ENCODE assay signal across 8 cellular contexts in the genomic region with DNA sequence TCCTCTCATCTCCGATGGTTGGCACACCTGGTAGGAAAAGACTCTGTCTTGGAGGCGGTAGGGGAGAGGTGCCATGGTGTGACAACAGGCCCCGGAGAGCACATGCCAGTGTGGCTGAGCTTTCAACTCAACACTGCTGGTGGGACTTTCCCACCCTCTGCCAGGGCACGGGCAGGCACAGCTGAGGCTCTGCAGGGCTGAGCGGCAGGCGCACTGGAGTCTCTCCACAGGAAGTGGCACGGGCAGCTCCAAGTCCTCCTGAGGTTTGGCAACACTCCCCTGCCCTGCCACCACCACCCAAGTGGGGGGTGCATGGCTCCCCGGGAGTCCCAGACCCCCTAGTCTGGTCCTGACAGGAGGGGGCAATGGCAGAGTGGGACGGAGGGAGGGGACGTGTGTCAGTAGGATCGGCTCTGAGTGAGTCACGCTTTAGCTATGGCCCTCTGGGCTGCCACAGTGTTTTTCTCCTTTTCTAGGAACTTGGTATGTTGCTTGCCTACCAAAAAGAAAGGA. TPM values are rescaled to one million over a fixed set of nuclear protein-coding genes. Genes with fewer than 3 reads are reported as not detected.
DNase-seq lines count a peak whose midpoint lies in the region; ATAC-seq and TF ChIP-seq lines count a peak whose summit lies in the region.

No MANE protein-coding gene starts in this region.

- CTCF ChIA-PET in CD4-positive, alpha-beta memory T cell (lab: Charles Lee; ENCODE audit: partially characterized antibody): interaction anchor here (0.6 to 15.0 kb wide), 8 partner anchors 8 to 109 kb away, joined by 3 to 107 read pairs (median 5); partner anchors contain the start of gene LSM10

- WGBS in suprapubic skin: 15% methylated on average over 7 of the region's 12 CpGs

- TF ChIP-seq POLR2A in suprapubic skin (IDR thresholded peaks at IDR 0.05): no peak

- POLR2A ChIA-PET in CD4-positive, alpha-beta memory T cell (lab: Charles Lee; ENCODE audit: partially characterized antibody): interaction anchor here (0.7 to 8.7 kb wide), 7 partner anchors 8 to 1509 kb away, joined by 3 to 73 read pairs (median 5); partner anchors contain the start of genes LSM10 and STK40

- intact Hi-C loops in CD4-positive, alpha-beta memory T cell (cut with micrococcal nuclease): loop anchor here (1.0 to 2.0 kb wide), 2 partner anchors 18 to 36 kb away; no protein-coding TSS in a partner anchor

- ATAC-seq in HG02852 (IDR thresholded peaks at IDR 0.05; ENCODE audit: unreplicated experiment) (no peak), GM21529 (IDR thresholded peaks at IDR 0.05; ENCODE audit: unreplicated experiment) (no peak)

- TF ChIP-seq EP300 in suprapubic skin (IDR thresholded peaks at IDR 0.05): no peak

- no peak overlapping the region for H3K4me3 ChIP-seq in CD4-positive, alpha-beta memory T cell (ENCODE audit: low read length in 2 of 2)
- H3K4me3 ChIP-seq in suprapubic skin: peak overlapping the region; percentile 15

- peaks cover 10 to 37% (median 22%) of the 10 kb centered on the region in 4 donors for H3K4me1 Mint-ChIP-seq in CD4-positive, alpha-beta memory T cell
- H3K4me1 Mint-ChIP-seq in brain: peaks cover 30% of the 10 kb centered on the region

- no peaks in the 10 kb centered on the region for H3K27me3 Mint-ChIP-seq in CD4-positive, alpha-beta memory T cell
- no peaks in the 10 kb centered on the region for H3K27me3 Mint-ChIP-seq in brain

- TF ChIP-seq CTCF in brain (conservative IDR thresholded peaks at IDR 0.05) (no peak), suprapubic skin (IDR thresholded peaks at IDR 0.05) (no peak)

- H3K27me3 ChIP-seq in CD4-positive, alpha-beta memory T cell (ENCODE audit: insufficient read depth, low read length): no peaks in the 10 kb centered on the region
- no peaks in the 10 kb centered on the region for H3K27me3 ChIP-seq in suprapubic skin

- no peaks in the 10 kb centered on the region for H3K9me3 ChIP-seq in CD4-positive, alpha-beta memory T cell (ENCODE audit: control insufficient read depth in 1 of 2, low read length in 2 of 2)
- H3K9me3 ChIP-seq in suprapubic skin: no peaks in the 10 kb centered on the region

- peaks cover 26 to 65% of the 10 kb centered on the region in 2 donors for H3K36me3 Mint-ChIP-seq in CD4-positive, alpha-beta memory T cell
- H3K36me3 Mint-ChIP-seq in brain: peaks cover 45% of the 10 kb centered on the region

- H3K9me3 Mint-ChIP-seq in CD4-positive, alpha-beta memory T cell: no peaks in the 10 kb centered on the region
- no peaks in the 10 kb centered on the region for H3K9me3 Mint-ChIP-seq in brain

- H3K27ac Mint-ChIP-seq in CD4-positive, alpha-beta memory T cell: peak overlapping the region; percentile 66 to 91 (median 83)
- peak overlapping the region; percentile 67 to 98 (median 95) for H3K27ac Mint-ChIP-seq in brain

- DNase-seq in CD4-positive, alpha-beta memory T cell: peak; percentile 42 to 82 (median 53)
- DNase-seq in T-helper 2 cell (peak in 4 of 5 experiments; percentile 10 to 79 (median 14)), lung microvascular endothelial cell (ENCODE audit: low read depth in 2 of 2) (peak; percentile 72 to 78), suprapubic skin (ENCODE audit: low spot score in 2 of 2) (no peak), NCI-H1105 (lab: John Stamatoyannopoulos, UW) (no peak)

- H3K27ac ChIP-seq in CD4-positive, alpha-beta memory T cell (ENCODE audit: low read depth, low read length): peak overlapping the region; percentile 19
- peak overlapping the region; percentile 87 for H3K27ac ChIP-seq in suprapubic skin

- H3K4me3 Mint-ChIP-seq in CD4-positive, alpha-beta memory T cell: peak overlapping the region in 7 of 8 donors; percentile 10 to 66 (median 58)
- H3K4me3 Mint-ChIP-seq in brain: peak overlapping the region in 1 of 5 experiments; percentile 25

- peaks cover 53% of the 10 kb centered on the region for H3K36me3 ChIP-seq in CD4-positive, alpha-beta memory T cell (ENCODE audit: insufficient read depth, low read length)
- peaks cover 57% of the 10 kb centered on the region for H3K36me3 ChIP-seq in suprapubic skin

- H3K4me1 ChIP-seq in CD4-positive, alpha-beta memory T cell (ENCODE audit: insufficient read depth, low read length): peaks cover 24% of the 10 kb centered on the region
- H3K4me1 ChIP-seq in suprapubic skin: peaks cover 38% of the 10 kb centered on the region

RNA-seq across cellular contexts. Expression of gene EVA1B, which starts 27.3 kb away (rescaled TPM):
- total RNA-seq in CD4-positive, alpha-beta memory T cell: 1 to 10 TPM; 6.3 to 7.3 TPM
- polyA plus RNA-seq in CD4-positive, alpha-beta memory T cell: 1 to 10 TPM; 5.2 to 8.1 TPM
- 5.2 TPM for polyA plus RNA-seq in brain (ENCODE audit: insufficient read depth, low read depth, low replicate concordance)
- total RNA-seq in lung microvascular endothelial cell: 96.3 and 109 TPM in 2 replicates
- 10 to 100 TPM; 13.3 to 28.0 (median 19.2) TPM for total RNA-seq in suprapubic skin

RNA-seq across cellular contexts. Expression of gene STK40, which starts 35.0 kb away (rescaled TPM):
- 10 to 100 TPM; 52.2 to 57.4 TPM for total RNA-seq in CD4-positive, alpha-beta memory T cell
- polyA plus RNA-seq in CD4-positive, alpha-beta memory T cell: 10 to 100 TPM; 26.6 to 49.7 TPM
- polyA plus RNA-seq in brain (ENCODE audit: insufficient read depth, low read depth, low replicate concordance): 30.6 TPM
- total RNA-seq in lung microvascular endothelial cell: 11.3 and 21.6 TPM in 2 replicates
- 10 to 100 TPM; 29.0 to 69.5 (median 51.8) TPM for total RNA-seq in suprapubic skin

RNA-seq across cellular contexts. Expression of gene SH3D21, which starts 44.5 kb away (rescaled TPM):
- total RNA-seq in CD4-positive, alpha-beta memory T cell: 1 to 10 TPM; 3.2 to 3.3 TPM
- not detected for polyA plus RNA-seq in CD4-positive, alpha-beta memory T cell
- polyA plus RNA-seq in brain (ENCODE audit: insufficient read depth, low read depth, low replicate concordance): 1.6 TPM
- 0.44 and 0.99 TPM in 2 replicates for total RNA-seq in lung microvascular endothelial cell
- total RNA-seq in suprapubic skin: 10 to 100 TPM in 3 of 4 donors, 1 to 10 TPM in 1; 6.0 to 26.6 (median 16.0) TPM

RNA-seq across cellular contexts. Expression of gene LSM10, which starts 47.0 kb away (rescaled TPM):
- total RNA-seq in CD4-positive, alpha-beta memory T cell: 10 to 100 TPM; 51.0 to 53.0 TPM
- 100 to 1,000 TPM; 112 to 187 TPM for polyA plus RNA-seq in CD4-positive, alpha-beta memory T cell
- polyA plus RNA-seq in brain (ENCODE audit: insufficient read depth, low read depth, low replicate concordance): 53.0 TPM
- total RNA-seq in lung microvascular endothelial cell (8.1 and 9.9 TPM in 2 replicates), suprapubic skin (10 to 100 TPM; 19.2 to 22.6 (median 21.4) TPM)

Comparison
In these comparisons a context has a peak if more than half of its experiments do, and no peak if none do; other contexts are left out.
1. DNase-seq: peak in CD4-positive, alpha-beta memory T cell (5 of 5), T-helper 2 cell (4 of 5) and lung microvascular endothelial cell (2 of 2); none in suprapubic skin (0 of 2) and NCI-H1105 (single experiment).